In genomic region chr1:236794585-236795034, GRCh38 we compare ENCODE assay signal across 8 cellular contexts. TPM values are rescaled to one million over a fixed set of nuclear protein-coding genes. Genes with fewer than 3 reads are reported as not detected.
DNase-seq lines count a peak whose midpoint lies in the region; ATAC-seq and TF ChIP-seq lines count a peak whose summit lies in the region.

No MANE protein-coding gene starts in this region.

- WGBS in stomach, 5 donors: 7 to 13% (median 11%) methylated on average over 11 of the region's 11 CpGs

- TF ChIP-seq EP300 in stomach (IDR thresholded peaks at IDR 0.05): no peak

- H3K9me3 ChIP-seq in iPS-18a (ENCODE audit: control insufficient read depth, low read depth, low read length): no peaks in the 10 kb centered on the region
- no peaks in the 10 kb centered on the region for H3K9me3 ChIP-seq in stomach

- no peak for ATAC-seq in GM18870 (IDR thresholded peaks at IDR 0.05; ENCODE audit: unreplicated experiment)

- H3K4me1 ChIP-seq in iPS-18a (ENCODE audit: control insufficient read depth, low read depth, low read length) (peaks cover 8% of the 10 kb centered on the region), stomach (peaks cover 7 to 37% (median 25%) of the 10 kb centered on the region in 4 donors)

- peaks cover 14% of the 10 kb centered on the region for H3K27me3 Mint-ChIP-seq in activated T-helper 1 cell treated with anti-CD3 and anti-CD28 coated beads, Interleukin-12 subunit alpha, Interleukin-12 subunit beta, Interleukin-2, Interleukin-4 antibody, amounts not matched to agents 30 ng/mL and 10 ng/mL and 1 ng/mL, durations not matched to agents 14 hours and 24 hours and 36 hours (ENCODE audit: insufficient read depth)

- peak overlapping the region; percentile 89 for H3K4me3 Mint-ChIP-seq in activated T-helper 1 cell treated with anti-CD3 and anti-CD28 coated beads, Interleukin-12 subunit alpha, Interleukin-12 subunit beta, Interleukin-2, Interleukin-4 antibody, amounts not matched to agents 30 ng/mL and 10 ng/mL and 1 ng/mL, durations not matched to agents 14 hours and 24 hours and 36 hours

- no peaks in the 10 kb centered on the region for H3K36me3 ChIP-seq in iPS-18a (ENCODE audit: control insufficient read depth, low read depth, low read length)
- no peaks in the 10 kb centered on the region for H3K36me3 ChIP-seq in stomach

- H3K27me3 ChIP-seq in iPS-18a (ENCODE audit: control insufficient read depth, insufficient read depth, low read length) (peaks cover 21% of the 10 kb centered on the region), stomach (no peaks in the 10 kb centered on the region)

- H3K27ac ChIP-seq in iPS-18a (ENCODE audit: low read length) (no peak overlapping the region), stomach (peak overlapping the region in 4 of 5 donors; percentile 95 to 98 (median 96))

- TF ChIP-seq CTCF in stomach (IDR thresholded peaks at IDR 0.05): no peak

- H3K9me3 Mint-ChIP-seq in activated T-helper 1 cell treated with anti-CD3 and anti-CD28 coated beads, Interleukin-12 subunit alpha, Interleukin-12 subunit beta, Interleukin-2, Interleukin-4 antibody, amounts not matched to agents 30 ng/mL and 10 ng/mL and 1 ng/mL, durations not matched to agents 14 hours and 24 hours and 36 hours: no peaks in the 10 kb centered on the region

- H3K4me3 ChIP-seq in iPS-18a (ENCODE audit: low read length) (peak overlapping the region; percentile 95), stomach (peak overlapping the region; percentile 89 to 96 (median 90))

- H3K36me3 Mint-ChIP-seq in activated T-helper 1 cell treated with anti-CD3 and anti-CD28 coated beads, Interleukin-12 subunit alpha, Interleukin-12 subunit beta, Interleukin-2, Interleukin-4 antibody, amounts not matched to agents 30 ng/mL and 10 ng/mL and 1 ng/mL, durations not matched to agents 14 hours and 24 hours and 36 hours (ENCODE audit: low read depth): peaks cover 4% of the 10 kb centered on the region

- intact Hi-C loops in activated T-helper 1 cell treated with anti-CD3 and anti-CD28 coated beads, Interleukin-12 subunit alpha, Interleukin-12 subunit beta, Interleukin-2, Interleukin-4 antibody, amounts not matched to agents 30 ng/mL and 10 ng/mL and 1 ng/mL, durations not matched to agents 14 hours and 24 hours and 36 hours (cut with micrococcal nuclease): loop anchor here (1.0 to 5.0 kb wide), 7 partner anchors 36 to 512 kb away; partner anchors contain the start of genes ACTN2, EDARADD and HEATR1
- intact Hi-C loops in stomach (cut with DNase I; ENCODE audit: low total_unique reads): no loop called here

- peaks cover 31% of the 10 kb centered on the region for H3K4me1 Mint-ChIP-seq in activated T-helper 1 cell treated with anti-CD3 and anti-CD28 coated beads, Interleukin-12 subunit alpha, Interleukin-12 subunit beta, Interleukin-2, Interleukin-4 antibody, amounts not matched to agents 30 ng/mL and 10 ng/mL and 1 ng/mL, durations not matched to agents 14 hours and 24 hours and 36 hours (ENCODE audit: low read depth)

- peak overlapping the region; percentile 72 for H3K9ac ChIP-seq in iPS-18a (ENCODE audit: low read length)

- H3K27ac Mint-ChIP-seq in activated T-helper 1 cell treated with anti-CD3 and anti-CD28 coated beads, Interleukin-12 subunit alpha, Interleukin-12 subunit beta, Interleukin-2, Interleukin-4 antibody, amounts not matched to agents 30 ng/mL and 10 ng/mL and 1 ng/mL, durations not matched to agents 14 hours and 24 hours and 36 hours: peak overlapping the region; percentile 96

- TF ChIP-seq POLR2A in stomach (IDR thresholded peaks at IDR 0.05): no peak

- peak; percentile 49 for DNase-seq in DMS53 (lab: John Stamatoyannopoulos, UW)
- DNase-seq in DMS53 treated with DMSO at 0.1 percent for 48 hours (lab: John Stamatoyannopoulos, UW; ENCODE audit: unreplicated experiment): no peak
- DNase-seq in activated T-helper 1 cell treated with anti-CD3 and anti-CD28 coated beads, Interleukin-12 subunit alpha, Interleukin-12 subunit beta, Interleukin-2, Interleukin-4 antibody, amounts not matched to agents 30 ng/mL and 10 ng/mL and 1 ng/mL, durations not matched to agents 14 hours and 24 hours and 36 hours (ENCODE audit: low spot score): no peak
- DNase-seq in stomach: no peak
- DNase-seq in T-helper 9 cell: no peak
- no peak for DNase-seq in midbrain (lab: John Stamatoyannopoulos, UW)

RNA-seq across cellular contexts. Expression of gene MTR, which starts 0.5 kb away (rescaled TPM):
- total RNA-seq in activated T-helper 1 cell treated with anti-CD3 and anti-CD28 coated beads, Interleukin-12 subunit alpha, Interleukin-12 subunit beta, Interleukin-2, Interleukin-4 antibody, amounts not matched to agents 30 ng/mL and 10 ng/mL and 1 ng/mL, durations not matched to agents 14 hours and 24 hours and 36 hours: 48.9 and 49.2 TPM in 2 replicates
- 10 to 100 TPM; 22.2 to 57.3 (median 27.2) TPM for total RNA-seq in stomach
- polyA plus RNA-seq in stomach: 1 to 10 TPM; 3.1 to 4.3 (median 3.7) TPM
